In the genomic region with DNA sequence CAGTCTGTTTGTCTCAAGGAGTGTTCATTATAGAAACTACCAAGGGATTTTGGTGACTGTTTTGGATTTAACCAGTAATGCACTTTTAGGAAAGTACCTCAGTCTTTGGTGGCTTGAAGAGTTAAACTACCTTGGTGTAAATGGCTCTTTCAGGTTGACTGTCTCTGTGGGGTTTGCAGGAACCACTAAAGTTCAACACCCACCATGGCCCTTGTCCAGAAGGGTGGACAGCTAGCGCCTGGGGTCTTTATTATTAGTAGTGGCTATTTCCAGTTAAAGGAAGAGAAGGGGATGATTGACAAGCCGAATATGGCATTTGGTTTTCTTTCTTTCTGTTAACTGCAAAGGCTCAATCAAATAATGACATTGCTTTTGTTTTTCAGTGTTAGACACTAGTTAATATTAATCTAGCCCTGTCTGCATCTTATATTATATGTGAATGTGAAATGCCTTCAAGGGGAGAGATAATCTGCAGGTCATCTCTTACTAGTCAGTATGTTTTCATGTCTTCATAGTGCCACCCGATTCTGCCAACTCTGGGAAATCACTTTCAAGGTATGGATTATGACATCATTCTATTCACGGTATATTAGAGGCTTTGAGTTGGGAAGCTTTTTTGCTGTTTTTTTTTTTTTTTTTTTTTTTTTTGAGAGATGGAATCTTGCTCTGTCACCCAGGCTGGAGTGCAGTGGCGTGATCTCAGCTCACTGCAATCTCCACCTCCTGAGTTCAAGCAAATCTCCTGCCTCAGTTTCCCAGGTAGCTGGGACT, we compare ENCODE assay signal across 13 cellular contexts. TPM values are rescaled to one million over a fixed set of nuclear protein-coding genes. Genes with fewer than 3 reads are reported as not detected.
DNase-seq lines count a peak whose midpoint lies in the region; ATAC-seq, FAIRE-seq and TF ChIP-seq lines count a peak whose summit lies in the region.
"Had no signal": no experiment of that assay in that cellular context is flagged by ENCODE, and none has a peak within 500 bp of the region (broad histone marks: within the 10 kb centered on the region; RNA-seq: fewer than 3 reads in every experiment).

No MANE protein-coding gene starts in this region.

- no peaks in the 10 kb centered on the region for H3K27me3 Mint-ChIP-seq in activated CD8-positive, alpha-beta T cell treated with anti-CD3 and anti-CD28 coated beads for 36 hours
- H3K27me3 Mint-ChIP-seq in activated CD8-positive, alpha-beta T cell treated with anti-CD3 and anti-CD28 coated beads, Interleukin-2, amount 10 ng/mL, durations not matched to agents 7 days and 5 days (ENCODE audit: low read depth), result no peaks in the 10 kb centered on the region
- H3K27me3 Mint-ChIP-seq in astrocyte (ENCODE audit: low read depth, unreplicated experiment), result no peaks in the 10 kb centered on the region
- no peaks in the 10 kb centered on the region for H3K27me3 Mint-ChIP-seq in stimulated activated memory B cell treated with anti-CD40 and anti-IgM and Interleukin-4, amounts not matched to agents 10 μg/mL and 1 μg/mL and 100 μg/mL, for 72 hours
- H3K27me3 Mint-ChIP-seq: type B pancreatic cell had no signal

- peak overlapping the region; percentile 43 for H3K9ac ChIP-seq in astrocyte (ENCODE audit: low read length)

- TF ChIP-seq CTCF in activated CD8-positive, alpha-beta T cell treated with anti-CD3 and anti-CD28 coated beads for 36 hours (IDR thresholded peaks at IDR 0.05), result no peak
- TF ChIP-seq CTCF in astrocyte (IDR thresholded peaks at IDR 0.05; ENCODE audit: insufficient read depth, low read depth, low read length) (no peak), right atrium auricular region (IDR thresholded peaks at IDR 0.05) (no peak)

- H3K4me3 Mint-ChIP-seq in activated CD8-positive, alpha-beta T cell treated with anti-CD3 and anti-CD28 coated beads for 36 hours, result no peak overlapping the region
- H3K4me3 Mint-ChIP-seq in activated CD8-positive, alpha-beta T cell treated with anti-CD3 and anti-CD28 coated beads, Interleukin-2, amount 10 ng/mL, durations not matched to agents 7 days and 5 days, result no peak overlapping the region
- H3K4me3 Mint-ChIP-seq in astrocyte (ENCODE audit: unreplicated experiment), result peak overlapping the region; percentile 43
- peak overlapping the region; percentile 48 for H3K4me3 Mint-ChIP-seq in stimulated activated memory B cell treated with anti-CD40 and anti-IgM and Interleukin-4, amounts not matched to agents 10 μg/mL and 1 μg/mL and 100 μg/mL, for 72 hours

- no peak for ATAC-seq in activated CD8-positive, alpha-beta T cell treated with anti-CD3 and anti-CD28 coated beads for 36 hours
- no peak for ATAC-seq in activated CD8-positive, alpha-beta T cell treated with anti-CD3 and anti-CD28 coated beads, Interleukin-2, amount 10 ng/mL, durations not matched to agents 7 days and 5 days
- peak; percentile 42 for ATAC-seq in HG02642 (IDR thresholded peaks at IDR 0.05; ENCODE audit: poor library complexity, unreplicated experiment)
- ATAC-seq in stimulated activated memory B cell treated with anti-CD40 and anti-IgM and Interleukin-4, amounts not matched to agents 10 μg/mL and 1 μg/mL and 100 μg/mL, for 72 hours, result peak; percentile 24
- ATAC-seq in GM21526 (IDR thresholded peaks at IDR 0.05; ENCODE audit: low FRiP score, unreplicated experiment), result no peak
- ATAC-seq: gastrocnemius medialis, Right ventricle myocardium inferior had no signal

- H3K4me2 ChIP-seq in astrocyte (ENCODE audit: low read length), result peak overlapping the region; percentile 37

- intact Hi-C loops in activated CD8-positive, alpha-beta T cell treated with anti-CD3 and anti-CD28 coated beads for 36 hours (cut with micrococcal nuclease), result loop anchor here (1.0 to 5.0 kb wide), 2 partner anchors 28 to 73 kb away; no protein-coding TSS in a partner anchor

- FAIRE-seq in astrocyte (lab: Jason Lieb, UNC), result no peak

- H3K9me3 ChIP-seq in astrocyte (ENCODE audit: insufficient read depth, low read depth, low read length) (no peaks in the 10 kb centered on the region), right atrium auricular region (no peaks in the 10 kb centered on the region)
- H3K9me3 ChIP-seq: gastrocnemius medialis had no signal

- H3K27me3 ChIP-seq in astrocyte (ENCODE audit: insufficient read depth, low read length), result no peaks in the 10 kb centered on the region
- H3K27me3 ChIP-seq in right atrium auricular region, result no peaks in the 10 kb centered on the region
- H3K27me3 ChIP-seq: gastrocnemius medialis had no signal

- H3K79me2 ChIP-seq in astrocyte (ENCODE audit: insufficient read depth, low read length), result peaks cover 83% of the 10 kb centered on the region

- no peaks in the 10 kb centered on the region for H3K36me3 Mint-ChIP-seq in activated CD8-positive, alpha-beta T cell treated with anti-CD3 and anti-CD28 coated beads for 36 hours (ENCODE audit: low read depth)
- H3K36me3 Mint-ChIP-seq in activated CD8-positive, alpha-beta T cell treated with anti-CD3 and anti-CD28 coated beads, Interleukin-2, amount 10 ng/mL, durations not matched to agents 7 days and 5 days (ENCODE audit: low read depth), result peaks cover 2% of the 10 kb centered on the region
- peaks cover 5% of the 10 kb centered on the region for H3K36me3 Mint-ChIP-seq in astrocyte (ENCODE audit: low read depth, unreplicated experiment)
- H3K36me3 Mint-ChIP-seq in stimulated activated memory B cell treated with anti-CD40 and anti-IgM and Interleukin-4, amounts not matched to agents 10 μg/mL and 1 μg/mL and 100 μg/mL, for 72 hours, result no peaks in the 10 kb centered on the region

- H3K4me3 ChIP-seq in astrocyte (ENCODE audit: insufficient read depth, low read depth, low read length) (no peak overlapping the region), right atrium auricular region (no peak overlapping the region)

- H2AFZ ChIP-seq in astrocyte (ENCODE audit: low read depth, low read length), result no peak overlapping the region

- POLR2A ChIA-PET in activated CD8-positive, alpha-beta T cell treated with anti-CD3 and anti-CD28 coated beads for 36 hours (lab: Charles Lee), result interaction anchor here (1.2 to 2.0 kb wide), 6 partner anchors 8 to 37 kb away, joined by 3 to 7 read pairs (median 4); no protein-coding TSS in a partner anchor
- POLR2A ChIA-PET in activated CD8-positive, alpha-beta T cell treated with anti-CD3 and anti-CD28 coated beads, Interleukin-2, amount 10 ng/mL, durations not matched to agents 7 days and 5 days (lab: Charles Lee), result no interaction called here

- H3K4me1 ChIP-seq in astrocyte (ENCODE audit: insufficient read depth, low read length), result peaks cover 59% of the 10 kb centered on the region
- H3K4me1 ChIP-seq in right atrium auricular region, result peaks cover 0 to 73% of the 10 kb centered on the region in 2 donors

- CTCF ChIA-PET in activated CD8-positive, alpha-beta T cell treated with anti-CD3 and anti-CD28 coated beads for 36 hours (lab: Charles Lee), result interaction anchor here (1.0 to 2.1 kb wide), 7 partner anchors 8 to 75 kb away, joined by 3 to 6 read pairs (median 3); no protein-coding TSS in a partner anchor
- CTCF ChIA-PET in activated CD8-positive, alpha-beta T cell treated with anti-CD3 and anti-CD28 coated beads, Interleukin-2, amount 10 ng/mL, durations not matched to agents 7 days and 5 days (lab: Charles Lee), result interaction anchor here (1.2 kb wide), 1 partner anchor 36 kb away, joined by 3 read pairs; no protein-coding TSS in a partner anchor

- peak; percentile 15 for DNase-seq in activated CD8-positive, alpha-beta T cell treated with anti-CD3 and anti-CD28 coated beads for 36 hours
- no peak for DNase-seq in activated CD8-positive, alpha-beta T cell treated with anti-CD3 and anti-CD28 coated beads, Interleukin-2, amount 10 ng/mL, durations not matched to agents 7 days and 5 days
- DNase-seq in astrocyte (ENCODE audit: low read depth), result no peak
- no peak for DNase-seq in stimulated activated CD4-positive, alpha-beta T cell treated with anti-CD3 and anti-CD28 coated beads, Interleukin-15, amount 100 ng/mL, for 24 hours
- no peak for DNase-seq in right atrium auricular region (ENCODE audit: low spot score)
- DNase-seq: gastrocnemius medialis; NCI-H2081 treated with DMSO at 0.1 percent for 48 hours; stimulated activated CD4-positive, alpha-beta T cell treated with anti-CD3 and anti-CD28 coated beads, Interleukin-1b, Interleukin-23, amount 100 ng/mL, for 48 hours had no signal

- H3K36me3 ChIP-seq in astrocyte (ENCODE audit: insufficient read depth, low read length) (no peaks in the 10 kb centered on the region), right atrium auricular region (no peaks in the 10 kb centered on the region)
- H3K36me3 ChIP-seq: gastrocnemius medialis had no signal

- no peaks in the 10 kb centered on the region for H3K9me3 Mint-ChIP-seq in activated CD8-positive, alpha-beta T cell treated with anti-CD3 and anti-CD28 coated beads for 36 hours
- no peaks in the 10 kb centered on the region for H3K9me3 Mint-ChIP-seq in activated CD8-positive, alpha-beta T cell treated with anti-CD3 and anti-CD28 coated beads, Interleukin-2, amount 10 ng/mL, durations not matched to agents 7 days and 5 days (ENCODE audit: insufficient read depth)
- no peaks in the 10 kb centered on the region for H3K9me3 Mint-ChIP-seq in astrocyte (ENCODE audit: unreplicated experiment)
- no peaks in the 10 kb centered on the region for H3K9me3 Mint-ChIP-seq in stimulated activated memory B cell treated with anti-CD40 and anti-IgM and Interleukin-4, amounts not matched to agents 10 μg/mL and 1 μg/mL and 100 μg/mL, for 72 hours

- H3K4me1 Mint-ChIP-seq in activated CD8-positive, alpha-beta T cell treated with anti-CD3 and anti-CD28 coated beads for 36 hours (ENCODE audit: low read depth), result peaks cover 70% of the 10 kb centered on the region
- H3K4me1 Mint-ChIP-seq in activated CD8-positive, alpha-beta T cell treated with anti-CD3 and anti-CD28 coated beads, Interleukin-2, amount 10 ng/mL, durations not matched to agents 7 days and 5 days (ENCODE audit: low read depth), result peaks cover 51% of the 10 kb centered on the region
- peaks cover 69% of the 10 kb centered on the region for H3K4me1 Mint-ChIP-seq in astrocyte (ENCODE audit: low read depth, unreplicated experiment)
- H3K4me1 Mint-ChIP-seq in stimulated activated memory B cell treated with anti-CD40 and anti-IgM and Interleukin-4, amounts not matched to agents 10 μg/mL and 1 μg/mL and 100 μg/mL, for 72 hours, result peaks cover 83% of the 10 kb centered on the region

- H4K20me1 ChIP-seq in astrocyte (ENCODE audit: insufficient read depth, low read length), result peaks cover 63% of the 10 kb centered on the region

- H3K27ac Mint-ChIP-seq in activated CD8-positive, alpha-beta T cell treated with anti-CD3 and anti-CD28 coated beads for 36 hours, result no peak overlapping the region
- H3K27ac Mint-ChIP-seq in activated CD8-positive, alpha-beta T cell treated with anti-CD3 and anti-CD28 coated beads, Interleukin-2, amount 10 ng/mL, durations not matched to agents 7 days and 5 days, result no peak overlapping the region
- H3K27ac Mint-ChIP-seq in astrocyte (ENCODE audit: unreplicated experiment), result no peak overlapping the region
- peak overlapping the region; percentile 72 for H3K27ac Mint-ChIP-seq in stimulated activated memory B cell treated with anti-CD40 and anti-IgM and Interleukin-4, amounts not matched to agents 10 μg/mL and 1 μg/mL and 100 μg/mL, for 72 hours

- H3K27ac ChIP-seq in astrocyte (ENCODE audit: low read depth, low read length) (no peak overlapping the region), right atrium auricular region (no peak overlapping the region)

RNA-seq across cellular contexts. Expression of a gene that starts 56.4 kb away (rescaled TPM):
- total RNA-seq in activated CD8-positive, alpha-beta T cell treated with anti-CD3 and anti-CD28 coated beads for 36 hours, result 10 to 100 TPM; 26.3 to 27.3 TPM
- total RNA-seq in activated CD8-positive, alpha-beta T cell treated with anti-CD3 and anti-CD28 coated beads, Interleukin-2, amount 10 ng/mL, durations not matched to agents 7 days and 5 days, result 10 to 100 TPM; 90.2 to 92.2 TPM
- total RNA-seq in astrocyte, result 204 and 231 TPM in 2 replicates
- 10 to 100 TPM; 47.5 to 50.4 TPM for total RNA-seq in right atrium auricular region

Comparison
In these comparisons a context has a peak if more than half of its experiments do, and no peak if none do; other contexts are left out.
1. ATAC-seq: peak in HG02642 (single experiment) and stimulated activated memory B cell treated with anti-CD40 and anti-IgM and Interleukin-4, amounts not matched to agents 10 μg/mL and 1 μg/mL and 100 μg/mL, for 72 hours (single experiment); none in activated CD8-positive, alpha-beta T cell treated with anti-CD3 and anti-CD28 coated beads for 36 hours (single experiment), activated CD8-positive, alpha-beta T cell treated with anti-CD3 and anti-CD28 coated beads, Interleukin-2, amount 10 ng/mL, durations not matched to agents 7 days and 5 days (single experiment) and GM21526 (single experiment).
2. H3K4me3 Mint-ChIP-seq: peak in astrocyte (single experiment) and stimulated activated memory B cell treated with anti-CD40 and anti-IgM and Interleukin-4, amounts not matched to agents 10 μg/mL and 1 μg/mL and 100 μg/mL, for 72 hours (single experiment); none in activated CD8-positive, alpha-beta T cell treated with anti-CD3 and anti-CD28 coated beads for 36 hours (single experiment) and activated CD8-positive, alpha-beta T cell treated with anti-CD3 and anti-CD28 coated beads, Interleukin-2, amount 10 ng/mL, durations not matched to agents 7 days and 5 days (single experiment).